In genomic region chr1:30871276-30871871, GRCh38 we compare ENCODE assay signal across 26 cellular contexts.
"Had no signal": no experiment of that assay in that cellular context is flagged by ENCODE, and none has a peak within 500 bp of the region (broad histone marks: within the 10 kb centered on the region; RNA-seq: fewer than 3 reads in every experiment).

No MANE protein-coding gene starts in this region.

- H3K27me3 ChIP-seq: body of pancreas, gastroesophageal sphincter, hepatocyte, pancreas, stomach, thyroid gland, upper lobe of left lung, vagina had no signal

- H3K9me3 ChIP-seq: body of pancreas, pancreas, psoas muscle, thyroid gland, vagina had no signal

- H3K4me2 ChIP-seq: hepatocyte had no signal

- H3K79me2 ChIP-seq: hepatocyte had no signal

- H3K27ac ChIP-seq: body of pancreas, gastroesophageal sphincter, hepatocyte, left ventricle myocardium inferior, pancreas, psoas muscle, stomach, thyroid gland, upper lobe of left lung, vagina had no signal

- H3K36me3 Mint-ChIP-seq: activated naive CD8-positive, alpha-beta T cell; natural killer cell treated with Interleukin-12 subunit alpha and Interleukin-12 subunit beta and Interleukin-15 and Interleukin-18, amount 100 ng/mL, for 72 hours had no signal

- ATAC-seq: body of pancreas; gastroesophageal sphincter; natural killer cell treated with Interleukin-12 subunit alpha and Interleukin-12 subunit beta and Interleukin-15 and Interleukin-18, amount 100 ng/mL, for 72 hours; pancreas; psoas muscle; stimulated activated naive B cell treated with anti-CD40 and anti-IgM and Interleukin-4, amounts not matched to agents 10 μg/mL and 1 μg/mL and 100 μg/mL, for 72 hours had no signal

- DNase-seq: activated CD4-positive, alpha-beta T cell treated with anti-CD3 and anti-CD28 coated beads for 4 hours; activated CD4-positive, alpha-beta T cell treated with anti-CD3 and anti-CD28 coated beads, Interleukin-2, amount 50 U/mL, for 4 hours; activated effector memory CD4-positive, alpha-beta T cell treated with Interleukin-2 at 50 U/mL for 16 hours; activated naive CD4-positive, alpha-beta T cell treated with Interleukin-2 at 50 U/mL for 16 hours; activated T-cell treated with anti-CD3 and anti-CD28 coated beads for 4 hours; activated T-cell treated with anti-CD3 and anti-CD28 coated beads, Interleukin-2, amount 50 U/mL, for 72 hours; aorta; body of pancreas; effector memory CD4-positive, alpha-beta T cell; left ventricle myocardium inferior; mesendoderm; pancreas; psoas muscle; stimulated activated CD4-positive, alpha-beta T cell treated with anti-CD3 and anti-CD28 coated beads, Interleukin-15, amount 100 ng/mL, for 24 hours; stimulated activated CD4-positive, alpha-beta T cell treated with anti-CD3 and anti-CD28 coated beads, Interleukin-2, amount 100 ng/mL, for 24 hours; stimulated activated naive B cell treated with anti-CD40 and anti-IgM and Interleukin-4, amounts not matched to agents 10 μg/mL and 1 μg/mL and 100 μg/mL, for 72 hours; stomach; T-helper 1 cell; thyroid gland; upper lobe of left lung had no signal

- H3K4me3 ChIP-seq: body of pancreas, gastroesophageal sphincter, hepatocyte, left ventricle myocardium inferior, lung, pancreas, psoas muscle, stomach, thyroid gland, upper lobe of left lung, vagina had no signal

- H3K9me3 Mint-ChIP-seq: activated T-cell treated with anti-CD3 and anti-CD28 coated beads, Interleukin-2, amount 50 U/mL, for 72 hours; natural killer cell treated with Interleukin-12 subunit alpha and Interleukin-12 subunit beta and Interleukin-15 and Interleukin-18, amount 100 ng/mL, for 72 hours had no signal

- H3K4me1 ChIP-seq: body of pancreas, left ventricle myocardium inferior, pancreas, psoas muscle, stomach, thyroid gland, vagina had no signal

- H2AFZ ChIP-seq: hepatocyte had no signal

- H3K36me3 ChIP-seq: pancreas had no signal

- H3K4me3 Mint-ChIP-seq: activated naive CD8-positive, alpha-beta T cell; activated T-cell treated with anti-CD3 and anti-CD28 coated beads, Interleukin-2, amount 50 U/mL, for 72 hours; natural killer cell treated with Interleukin-12 subunit alpha and Interleukin-12 subunit beta and Interleukin-15 and Interleukin-18, amount 100 ng/mL, for 72 hours; stimulated activated naive B cell treated with anti-CD40 and anti-IgM and Interleukin-4, amounts not matched to agents 10 μg/mL and 1 μg/mL and 100 μg/mL, for 72 hours had no signal

- H3K27ac Mint-ChIP-seq: activated naive CD8-positive, alpha-beta T cell; activated T-cell treated with anti-CD3 and anti-CD28 coated beads, Interleukin-2, amount 50 U/mL, for 72 hours; natural killer cell treated with Interleukin-12 subunit alpha and Interleukin-12 subunit beta and Interleukin-15 and Interleukin-18, amount 100 ng/mL, for 72 hours; stimulated activated naive B cell treated with anti-CD40 and anti-IgM and Interleukin-4, amounts not matched to agents 10 μg/mL and 1 μg/mL and 100 μg/mL, for 72 hours had no signal

- H3K27me3 Mint-ChIP-seq: activated naive CD8-positive, alpha-beta T cell had no signal
